Comparison of ENCODE assay signal across 25 cellular contexts in genomic region chr1:183114441-183114840, GRCh38.
"Had no signal": no experiment of that assay in that cellular context is flagged by ENCODE, and none has a peak within 500 bp of the region (broad histone marks: within the 10 kb centered on the region; RNA-seq: fewer than 3 reads in every experiment).

No MANE protein-coding gene starts in this region.

- H3K36me3 Mint-ChIP-seq: naive thymus-derived CD4-positive, alpha-beta T cell had no signal

- H3K4me1 Mint-ChIP-seq: naive thymus-derived CD4-positive, alpha-beta T cell; stimulated activated naive CD8-positive, alpha-beta T cell treated with anti-CD3 and anti-CD28 coated beads, Interleukin-15, amount 100 ng/mL, for 72 hours had no signal

- H3K4me2 ChIP-seq: smooth muscle cell had no signal

- ATAC-seq: effector memory CD8-positive, alpha-beta T cell; gastrocnemius medialis; left lobe of liver; naive thymus-derived CD4-positive, alpha-beta T cell; sciatic nerve; stimulated activated naive CD8-positive, alpha-beta T cell treated with anti-CD3 and anti-CD28 coated beads, Interleukin-15, amount 100 ng/mL, for 72 hours had no signal

- H3K79me2 ChIP-seq: parathyroid adenoma had no signal

- H3K27ac ChIP-seq: coronary artery, neutrophil, parathyroid adenoma, thyroid gland had no signal

- H3K9me3 Mint-ChIP-seq: effector memory CD8-positive, alpha-beta T cell; memory B cell; naive thymus-derived CD4-positive, alpha-beta T cell; stimulated activated naive CD8-positive, alpha-beta T cell treated with anti-CD3 and anti-CD28 coated beads, Interleukin-15, amount 100 ng/mL, for 72 hours; type B pancreatic cell had no signal

- DNase-seq: central memory CD4-positive, alpha-beta T cell; effector memory CD8-positive, alpha-beta T cell; foreskin fibroblast; gastrocnemius medialis; head of caudate nucleus; kidney; midbrain; naive thymus-derived CD4-positive, alpha-beta T cell; stimulated activated CD4-positive, alpha-beta T cell treated with anti-CD3 and anti-CD28 coated beads, Interleukin-12 subunit alpha, Interleukin-12 subunit beta, amount 100 ng/mL, for 4 hours; stimulated activated CD4-positive, alpha-beta T cell treated with anti-CD3 and anti-CD28 coated beads, Interleukin-1b, Interleukin-23, amount 100 ng/mL, for 48 hours; stimulated activated CD4-positive, alpha-beta T cell treated with anti-CD3 and anti-CD28 coated beads, Interleukin-4, amount 100 ng/mL, for 1 hour; stimulated activated CD8-positive, alpha-beta memory T cell treated with anti-CD3 and anti-CD28 coated beads, Interleukin-4, amount 100 ng/mL, for 48 hours; stimulated activated naive CD4-positive, alpha-beta T cell; stimulated activated naive CD8-positive, alpha-beta T cell treated with anti-CD3 and anti-CD28 coated beads, Interleukin-15, amount 100 ng/mL, for 72 hours; thyroid gland had no signal

- H3K4me3 Mint-ChIP-seq: effector memory CD8-positive, alpha-beta T cell; memory B cell; naive thymus-derived CD4-positive, alpha-beta T cell; stimulated activated naive CD8-positive, alpha-beta T cell treated with anti-CD3 and anti-CD28 coated beads, Interleukin-15, amount 100 ng/mL, for 72 hours; type B pancreatic cell had no signal

- H3K9ac ChIP-seq: parathyroid adenoma had no signal

- H3K9me3 ChIP-seq: gastrocnemius medialis, neutrophil, thyroid gland had no signal

- H2AFZ ChIP-seq: parathyroid adenoma had no signal

- H3K4me1 ChIP-seq: parathyroid adenoma, thyroid gland had no signal

- H3K27ac Mint-ChIP-seq: effector memory CD8-positive, alpha-beta T cell; memory B cell; progenitor cell of endocrine pancreas; type B pancreatic cell had no signal

- H3K27me3 Mint-ChIP-seq: progenitor cell of endocrine pancreas; stimulated activated naive CD8-positive, alpha-beta T cell treated with anti-CD3 and anti-CD28 coated beads, Interleukin-15, amount 100 ng/mL, for 72 hours; type B pancreatic cell had no signal

- H3K36me3 ChIP-seq: neutrophil had no signal

- H3K4me3 ChIP-seq: coronary artery, gastrocnemius medialis, lung, smooth muscle cell, thyroid gland had no signal

- H3K27me3 ChIP-seq: gastrocnemius medialis, neutrophil, thyroid gland had no signal
